Comparison of ENCODE assay signal across 16 cellular contexts in genomic region chr11:76424379-76424778, GRCh38. TPM values are rescaled to one million over a fixed set of nuclear protein-coding genes. Genes with fewer than 3 reads are reported as not detected.
DNase-seq lines count a peak whose midpoint lies in the region; ATAC-seq, FAIRE-seq and TF ChIP-seq lines count a peak whose summit lies in the region.
"Had no signal": no experiment of that assay in that cellular context is flagged by ENCODE, and none has a peak within 500 bp of the region (broad histone marks: within the 10 kb centered on the region; RNA-seq: fewer than 3 reads in every experiment).

No MANE protein-coding gene starts in this region.

- no peaks in the 10 kb centered on the region for H3K36me3 ChIP-seq in ascending aorta
- H3K36me3 ChIP-seq: HAP-1 had no signal

- CTCF ChIA-PET in activated CD4-positive, alpha-beta memory T cell treated with anti-CD3 and anti-CD28 coated beads for 36 hours (lab: Charles Lee) = interaction anchor here (0.7 to 1.0 kb wide), 2 partner anchors 59 to 216 kb away, joined by 3 to 4 read pairs; no protein-coding TSS in a partner anchor

- H3K9me3 Mint-ChIP-seq in activated CD4-positive, alpha-beta memory T cell treated with anti-CD3 and anti-CD28 coated beads for 36 hours = no peaks in the 10 kb centered on the region
- H3K9me3 Mint-ChIP-seq: naive thymus-derived CD4-positive, alpha-beta T cell had no signal

- POLR2A ChIA-PET in activated CD4-positive, alpha-beta memory T cell treated with anti-CD3 and anti-CD28 coated beads for 36 hours (lab: Charles Lee) = interaction anchor here (1.7 kb wide), 1 partner anchor 21 kb away, joined by 5 read pairs; the partner anchor contains the start of gene EMSY

- peaks cover 4% of the 10 kb centered on the region for H3K27me3 Mint-ChIP-seq in activated CD4-positive, alpha-beta memory T cell treated with anti-CD3 and anti-CD28 coated beads for 36 hours

- ATAC-seq in HG02610 (IDR thresholded peaks at IDR 0.05; ENCODE audit: unreplicated experiment) (peak; percentile 88), left colon (no peak)
- ATAC-seq: left cardiac atrium; naive thymus-derived CD4-positive, alpha-beta T cell had no signal

- H3K9me3 ChIP-seq in ascending aorta = no peaks in the 10 kb centered on the region

- peak; percentile 73 for FAIRE-seq in GM18507 (lab: Jason Lieb, UNC)
- FAIRE-seq: colon had no signal

- intact Hi-C loops in activated CD4-positive, alpha-beta memory T cell treated with anti-CD3 and anti-CD28 coated beads for 36 hours (cut with micrococcal nuclease) = loop anchor here (1.0 to 10.0 kb wide), 3 partner anchors 20 to 220 kb away; partner anchors contain the start of genes GVQW3, THAP12 and WNT11
- intact Hi-C loops in ascending aorta (cut with DNase I) (no loop called here), left colon (cut with DNase I, micrococcal nuclease) (no loop called here)

- H3K4me1 Mint-ChIP-seq in activated CD4-positive, alpha-beta memory T cell treated with anti-CD3 and anti-CD28 coated beads for 36 hours (ENCODE audit: low read depth) = peaks cover 13% of the 10 kb centered on the region

- H3K27ac ChIP-seq in ascending aorta = no peak overlapping the region
- H3K27ac ChIP-seq: C4-2B had no signal

- no peak overlapping the region for H3K4me3 ChIP-seq in ascending aorta
- H3K4me3 ChIP-seq: HAP-1 had no signal

- no peaks in the 10 kb centered on the region for H3K36me3 Mint-ChIP-seq in activated CD4-positive, alpha-beta memory T cell treated with anti-CD3 and anti-CD28 coated beads for 36 hours
- H3K36me3 Mint-ChIP-seq: naive thymus-derived CD4-positive, alpha-beta T cell had no signal

- no peak overlapping the region for H3K27ac Mint-ChIP-seq in activated CD4-positive, alpha-beta memory T cell treated with anti-CD3 and anti-CD28 coated beads for 36 hours

- H3K27me3 ChIP-seq in ascending aorta = no peaks in the 10 kb centered on the region

- TF ChIP-seq CTCF in GM10266 (IDR thresholded peaks at IDR 0.05; ENCODE audit: control insufficient read depth, insufficient read depth, low read depth, missing control alignments) (no peak), ascending aorta (IDR thresholded peaks at IDR 0.05) (no peak)

- DNase-seq in GM10266 (ENCODE audit: extremely low spot score) (peak; percentile 52), GM18507 (ENCODE audit: extremely low spot score, insufficient read length, low read depth) (no peak), ascending aorta (ENCODE audit: low spot score in 2 of 2) (no peak), left colon (no peak), NCI-H1436 (lab: John Stamatoyannopoulos, UW) (no peak)
- DNase-seq in activated CD4-positive, alpha-beta memory T cell treated with anti-CD3 and anti-CD28 coated beads for 36 hours = peak; percentile 61
- DNase-seq: amniotic stem cell; left cardiac atrium; naive thymus-derived CD4-positive, alpha-beta T cell; NCI-H1436 treated with DMSO at 0.1 percent for 48 hours; NCI-H510A treated with DMSO at 0.1 percent for 48 hours; retina had no signal

- no peak overlapping the region for H3K4me3 Mint-ChIP-seq in activated CD4-positive, alpha-beta memory T cell treated with anti-CD3 and anti-CD28 coated beads for 36 hours
- H3K4me3 Mint-ChIP-seq: naive thymus-derived CD4-positive, alpha-beta T cell had no signal

- H3K4me1 ChIP-seq in ascending aorta = no peaks in the 10 kb centered on the region

RNA-seq across cellular contexts. Expression of gene EMSY, which starts 20.4 kb away (rescaled TPM):
- total RNA-seq in activated CD4-positive, alpha-beta memory T cell treated with anti-CD3 and anti-CD28 coated beads for 36 hours = 10 to 100 TPM; 23.5 to 25.4 TPM
- total RNA-seq in ascending aorta (7.5 TPM), left colon (10 to 100 TPM; 19.5 to 19.6 TPM)

RNA-seq across cellular contexts. Expression of gene GVQW3, which starts 43.3 kb away (rescaled TPM):
- total RNA-seq in activated CD4-positive, alpha-beta memory T cell treated with anti-CD3 and anti-CD28 coated beads for 36 hours = 1 to 10 TPM; 2.3 to 3.3 TPM
- total RNA-seq in ascending aorta = not detected
- total RNA-seq in left colon = 1 to 10 TPM; 2.4 to 2.7 TPM

RNA-seq across cellular contexts. Expression of gene THAP12, which starts 43.4 kb away (rescaled TPM):
- total RNA-seq in activated CD4-positive, alpha-beta memory T cell treated with anti-CD3 and anti-CD28 coated beads for 36 hours = 10 to 100 TPM; 46.2 to 49.2 TPM
- total RNA-seq in ascending aorta (12.7 TPM), left colon (10 to 100 TPM; 39.1 to 43.3 TPM)

Comparison
In these comparisons a context has a peak if more than half of its experiments do, and no peak if none do; other contexts are left out.
1. DNase-seq: peak in GM10266 (single experiment) and activated CD4-positive, alpha-beta memory T cell treated with anti-CD3 and anti-CD28 coated beads for 36 hours (single experiment); none in GM18507 (single experiment), ascending aorta (0 of 2), left colon (0 of 2) and NCI-H1436 (single experiment).